In genomic region chr5:171942112-171942516, GRCh38 we compare ENCODE assay signal across 8 cellular contexts.
DNase-seq lines count a peak whose midpoint lies in the region; ATAC-seq, FAIRE-seq and TF ChIP-seq lines count a peak whose summit lies in the region.
"Not testable (repeated sequence)": the region's sequence is repeated elsewhere in the genome, so short reads cannot be mapped to it uniquely, and the experiment has no call there.

No MANE protein-coding gene starts in this region.

- H3K9ac ChIP-seq in OCI-LY3 (ENCODE audit: low read length); keratinocyte (ENCODE audit: control insufficient read depth, extremely low read depth, insufficient read depth, low read length): not testable (repeated sequence)

- not testable (repeated sequence) for DNase-seq in GM12891 (ENCODE audit: insufficient read length, low spot score); GM19239 (ENCODE audit: insufficient read length, low spot score); keratinocyte (ENCODE audit: low read depth, low spot score); stomach

- not testable (repeated sequence) for H3K9me3 Mint-ChIP-seq in activated T-helper 17 cell treated with anti-CD3 and anti-CD28 coated beads, Interleukin-2, amount 50 U/mL, for 72 hours

- intact Hi-C loops in stomach (cut with DNase I; ENCODE audit: low total_unique reads), result not testable (repeated sequence)

- not testable (repeated sequence) for TF ChIP-seq EP300 in stomach (IDR thresholded peaks at IDR 0.05)

- peaks cover 71% of the 10 kb centered on the region for H3K79me2 ChIP-seq in OCI-LY3 (ENCODE audit: low read length)
- peaks cover 68% of the 10 kb centered on the region for H3K79me2 ChIP-seq in keratinocyte (ENCODE audit: control insufficient read depth, insufficient read depth, low read length)

- dilution Hi-C loops in keratinocyte (cut with MboI; ENCODE audit: extremely low pct_ligation_motif_present, low sequenced_read_pairs), result not testable (repeated sequence)

- not testable (repeated sequence) for TF ChIP-seq CTCF in OCI-LY3 (IDR thresholded peaks at IDR 0.05; ENCODE audit: low read depth, low read length); keratinocyte (optimal IDR thresholded peaks at IDR 0.05 in 1 of 3, IDR thresholded peaks at IDR 0.05 in 1 of 3, conservative IDR thresholded peaks at IDR 0.05 in 1 of 3; ENCODE audit: extremely low read depth in 1 of 3, insufficient read depth in 2 of 3, low read length in 3 of 3); stomach (IDR thresholded peaks at IDR 0.05)

- peak; percentile 91 for FAIRE-seq in GM12891 (lab: Jason Lieb, UNC)
- peak; percentile 97 for FAIRE-seq in GM19239 (lab: Jason Lieb, UNC)
- peak; percentile 51 for FAIRE-seq in keratinocyte (lab: Jason Lieb, UNC)

- peak overlapping the region; percentile 40 for H3K4me3 Mint-ChIP-seq in activated T-helper 17 cell treated with anti-CD3 and anti-CD28 coated beads, Interleukin-2, amount 50 U/mL, for 72 hours

- H3K36me3 Mint-ChIP-seq in activated T-helper 17 cell treated with anti-CD3 and anti-CD28 coated beads, Interleukin-2, amount 50 U/mL, for 72 hours (ENCODE audit: low read depth), result not testable (repeated sequence)

- peak overlapping the region; percentile 30; the same call in 1 of the 2 replicates for H3K4me2 ChIP-seq in OCI-LY3 (ENCODE audit: low read length)
- H3K4me2 ChIP-seq in keratinocyte (ENCODE audit: control insufficient read depth, extremely low read depth, insufficient read depth, low read depth, low read length), result not testable (repeated sequence)

- H3K27me3 Mint-ChIP-seq in activated T-helper 17 cell treated with anti-CD3 and anti-CD28 coated beads, Interleukin-2, amount 50 U/mL, for 72 hours, result not testable (repeated sequence)

- not testable (repeated sequence) for TF ChIP-seq POLR2A in GM12891 (IDR thresholded peaks at IDR 0.05; ENCODE audit: low read depth, low read length); stomach (IDR thresholded peaks at IDR 0.05)

- WGBS in stomach, 5 donors, result 26 to 57% (median 45%) methylated on average over 3 to 4 of the region's 6 CpGs

- H3K27ac Mint-ChIP-seq in activated T-helper 17 cell treated with anti-CD3 and anti-CD28 coated beads, Interleukin-2, amount 50 U/mL, for 72 hours, result not testable (repeated sequence)

- ATAC-seq in HG02610 (IDR thresholded peaks at IDR 0.05; ENCODE audit: unreplicated experiment), result peak; percentile 69
- ATAC-seq in HG03175 (IDR thresholded peaks at IDR 0.05; ENCODE audit: unreplicated experiment), result peak; percentile 58
- peak; percentile 74 for ATAC-seq in activated T-helper 17 cell treated with anti-CD3 and anti-CD28 coated beads, Interleukin-2, amount 50 U/mL, for 72 hours (replicated peaks)

- H3K9me1 ChIP-seq in keratinocyte (ENCODE audit: control insufficient read depth, extremely low read depth, insufficient read depth, low read length), result not testable (repeated sequence)

- H2AFZ ChIP-seq in OCI-LY3 (ENCODE audit: low read depth, low read length); keratinocyte (ENCODE audit: control insufficient read depth, low read length): not testable (repeated sequence)

- H3K4me1 ChIP-seq in OCI-LY3 (ENCODE audit: low read length) (peaks cover 12% of the 10 kb centered on the region), keratinocyte (ENCODE audit: control insufficient read depth, extremely low read depth, insufficient read depth, low read length) (peaks cover 32% of the 10 kb centered on the region), stomach (peaks cover 18 to 81% (median 40%) of the 10 kb centered on the region in 4 donors)

- H3K27me3 ChIP-seq in OCI-LY3 (ENCODE audit: low read depth, low read length); keratinocyte (ENCODE audit: control insufficient read depth, extremely low read depth, insufficient read depth, low read length); stomach: not testable (repeated sequence)

- not testable (repeated sequence) for H3K36me3 ChIP-seq in OCI-LY3 (replicated peaks; ENCODE audit: low read depth, low read length); keratinocyte (ENCODE audit: control insufficient read depth in 2 of 2, extremely low read depth in 1 of 2, insufficient read depth in 2 of 2, low read length in 2 of 2); stomach

- H3K27ac ChIP-seq in OCI-LY3 (ENCODE audit: low read length); keratinocyte (ENCODE audit: control insufficient read depth, insufficient read depth, low read length): not testable (repeated sequence)
- peak overlapping the region in 4 of 5 donors; percentile 44 to 79 (median 68) for H3K27ac ChIP-seq in stomach

- H3K9me3 ChIP-seq in OCI-LY3 (ENCODE audit: insufficient read depth, low read length); keratinocyte (ENCODE audit: control insufficient read depth, low read depth, low read length); stomach: not testable (repeated sequence)

- H3K4me3 ChIP-seq in OCI-LY3 (ENCODE audit: low read length); keratinocyte (ENCODE audit: control insufficient read depth in 2 of 3, extremely low read depth in 1 of 3, insufficient read depth in 2 of 3, low read depth in 1 of 3, low read length in 3 of 3); stomach: not testable (repeated sequence)

- peaks cover 59% of the 10 kb centered on the region for H4K20me1 ChIP-seq in OCI-LY3 (ENCODE audit: insufficient read depth, low read length)
- H4K20me1 ChIP-seq in keratinocyte (ENCODE audit: control insufficient read depth, extremely low read depth, insufficient read depth, low read length), result not testable (repeated sequence)

- H3K4me1 Mint-ChIP-seq in activated T-helper 17 cell treated with anti-CD3 and anti-CD28 coated beads, Interleukin-2, amount 50 U/mL, for 72 hours, result peaks cover 32% of the 10 kb centered on the region
